Comparison of ENCODE assay signal across 12 cellular contexts in genomic region chr3:43291546-43291945, GRCh38. TPM values are rescaled to one million over a fixed set of nuclear protein-coding genes. Genes with fewer than 3 reads are reported as not detected.
DNase-seq lines count a peak whose midpoint lies in the region; ATAC-seq lines count a peak whose summit lies in the region.
"Had no signal": no experiment of that assay in that cellular context is flagged by ENCODE, and none has a peak within 500 bp of the region (broad histone marks: within the 10 kb centered on the region; RNA-seq: fewer than 3 reads in every experiment).

No MANE protein-coding gene starts in this region.

- no peak overlapping the region for H2BK12ac ChIP-seq in mesenchymal stem cell (ENCODE audit: low read length in 2 of 2)

- no peak overlapping the region for H3K27ac ChIP-seq in mesenchymal stem cell (ENCODE audit: low read length, poor library complexity, severe bottlenecking)

- no peak overlapping the region for H2AK5ac ChIP-seq in mesenchymal stem cell (ENCODE audit: low read length, severe bottlenecking)

- peaks cover 8% of the 10 kb centered on the region for H3K79me1 ChIP-seq in mesenchymal stem cell (replicated peaks; ENCODE audit: low read length, poor library complexity, severe bottlenecking)

- peak overlapping the region; percentile 95 for H3K27ac Mint-ChIP-seq in stimulated activated naive CD8-positive, alpha-beta T cell treated with anti-CD3 and anti-CD28 coated beads, Interleukin-15, Interleukin-2, amounts not matched to agents 100 ng/mL and 50 ng/mL, for 24 hours
- peak overlapping the region; percentile 90 for H3K27ac Mint-ChIP-seq in activated naive CD8-positive, alpha-beta T cell treated with anti-CD3 and anti-CD28 coated beads for 36 hours

- H3K23ac ChIP-seq in mesenchymal stem cell (ENCODE audit: low read length in 2 of 2): no peak overlapping the region

- 100% methylated on average over 1 of the region's 1 CpG for WGBS in mesenchymal stem cell

- H3K18ac ChIP-seq in mesenchymal stem cell (ENCODE audit: low read depth in 1 of 2, low read length in 2 of 2): no peak overlapping the region

- no peak overlapping the region for H2BK120ac ChIP-seq in mesenchymal stem cell (ENCODE audit: low read depth, low read length)

- H3K4me1 Mint-ChIP-seq in stimulated activated naive CD8-positive, alpha-beta T cell treated with anti-CD3 and anti-CD28 coated beads, Interleukin-15, Interleukin-2, amounts not matched to agents 100 ng/mL and 50 ng/mL, for 24 hours (ENCODE audit: low read depth): peaks cover 87% of the 10 kb centered on the region
- peaks cover 75% of the 10 kb centered on the region for H3K4me1 Mint-ChIP-seq in activated naive CD8-positive, alpha-beta T cell treated with anti-CD3 and anti-CD28 coated beads for 36 hours

- no peak overlapping the region for H4K8ac ChIP-seq in mesenchymal stem cell (ENCODE audit: low read length)

- DNase-seq in stimulated activated naive CD8-positive, alpha-beta T cell treated with anti-CD3 and anti-CD28 coated beads, Interleukin-15, Interleukin-2, amounts not matched to agents 100 U/mL and 50 U/mL, for 24 hours: no peak
- DNase-seq in activated naive CD8-positive, alpha-beta T cell treated with anti-CD3 and anti-CD28 coated beads for 36 hours: no peak
- DNase-seq in mesenchymal stem cell (peak; percentile 8), NCI-H774 (lab: John Stamatoyannopoulos, UW) (no peak)
- no peak for DNase-seq in activated CD4-positive, CD25-positive, alpha-beta regulatory T cell (lab: John Stamatoyannopoulos, UW)
- DNase-seq: glutamatergic neuron, mesendoderm, NCI-H1105, NCI-H82 had no signal

- H3K4me3 ChIP-seq in mesenchymal stem cell (ENCODE audit: insufficient read depth in 1 of 2, low read depth in 1 of 2, low read length in 2 of 2): no peak overlapping the region

- no peak overlapping the region for H2BK5ac ChIP-seq in mesenchymal stem cell (ENCODE audit: low read depth, low read length, poor library complexity, severe bottlenecking)

- H3K4me1 ChIP-seq in mesenchymal stem cell (ENCODE audit: control insufficient read depth, insufficient read depth, low read depth, low read length): peaks cover 8% of the 10 kb centered on the region

- no peak overlapping the region for H2BK15ac ChIP-seq in mesenchymal stem cell (ENCODE audit: low read depth, poor library complexity, severe bottlenecking)

- H3K4me2 ChIP-seq in mesenchymal stem cell (ENCODE audit: low read length, poor library complexity, severe bottlenecking): no peak overlapping the region

- H3K27me3 Mint-ChIP-seq in stimulated activated naive CD8-positive, alpha-beta T cell treated with anti-CD3 and anti-CD28 coated beads, Interleukin-15, Interleukin-2, amounts not matched to agents 100 ng/mL and 50 ng/mL, for 24 hours: no peaks in the 10 kb centered on the region
- no peaks in the 10 kb centered on the region for H3K27me3 Mint-ChIP-seq in activated naive CD8-positive, alpha-beta T cell treated with anti-CD3 and anti-CD28 coated beads for 36 hours

- H3K36me3 ChIP-seq in mesenchymal stem cell (ENCODE audit: control insufficient read depth in 1 of 2, insufficient read depth in 2 of 2, low read depth in 1 of 2, low read length in 2 of 2): peaks cover 0 to 8% of the 10 kb centered on the region in 2 experiments

- H3K14ac ChIP-seq in mesenchymal stem cell (ENCODE audit: low read length in 2 of 2): no peak overlapping the region

- no peak overlapping the region for H3K4ac ChIP-seq in mesenchymal stem cell (ENCODE audit: low read depth in 1 of 2, low read length in 2 of 2)

- H3K27me3 ChIP-seq in mesenchymal stem cell (ENCODE audit: control insufficient read depth in 1 of 2, insufficient read depth in 1 of 2, low read length in 2 of 2): no peaks in the 10 kb centered on the region

- no peak overlapping the region for H2AFZ ChIP-seq in mesenchymal stem cell (ENCODE audit: low read depth, low read length)

- H3K9me3 Mint-ChIP-seq in stimulated activated naive CD8-positive, alpha-beta T cell treated with anti-CD3 and anti-CD28 coated beads, Interleukin-15, Interleukin-2, amounts not matched to agents 100 ng/mL and 50 ng/mL, for 24 hours: no peaks in the 10 kb centered on the region
- H3K9me3 Mint-ChIP-seq in activated naive CD8-positive, alpha-beta T cell treated with anti-CD3 and anti-CD28 coated beads for 36 hours: no peaks in the 10 kb centered on the region

- H3K9me3 ChIP-seq in mesenchymal stem cell (ENCODE audit: control insufficient read depth, low read length): no peaks in the 10 kb centered on the region

- peaks cover 17% of the 10 kb centered on the region for H3K36me3 Mint-ChIP-seq in stimulated activated naive CD8-positive, alpha-beta T cell treated with anti-CD3 and anti-CD28 coated beads, Interleukin-15, Interleukin-2, amounts not matched to agents 100 ng/mL and 50 ng/mL, for 24 hours (ENCODE audit: low read depth)
- peaks cover 22% of the 10 kb centered on the region for H3K36me3 Mint-ChIP-seq in activated naive CD8-positive, alpha-beta T cell treated with anti-CD3 and anti-CD28 coated beads for 36 hours

- peak overlapping the region; percentile 87 for H3K4me3 Mint-ChIP-seq in stimulated activated naive CD8-positive, alpha-beta T cell treated with anti-CD3 and anti-CD28 coated beads, Interleukin-15, Interleukin-2, amounts not matched to agents 100 ng/mL and 50 ng/mL, for 24 hours
- H3K4me3 Mint-ChIP-seq in activated naive CD8-positive, alpha-beta T cell treated with anti-CD3 and anti-CD28 coated beads for 36 hours: peak overlapping the region; percentile 88

- H3K9ac ChIP-seq in mesenchymal stem cell (ENCODE audit: low read length): no peak overlapping the region

- no peak overlapping the region for H4K91ac ChIP-seq in mesenchymal stem cell (ENCODE audit: low read length)

- no peak for ATAC-seq in stimulated activated naive CD8-positive, alpha-beta T cell treated with anti-CD3 and anti-CD28 coated beads, Interleukin-15, Interleukin-2, amounts not matched to agents 100 U/mL and 50 U/mL, for 24 hours
- no peak for ATAC-seq in GM21515 (IDR thresholded peaks at IDR 0.05; ENCODE audit: unreplicated experiment)
- no peak for ATAC-seq in GM21529 (IDR thresholded peaks at IDR 0.05; ENCODE audit: unreplicated experiment)

RNA-seq across cellular contexts. Expression of gene SNRK, which starts 5.2 kb away (rescaled TPM):
- 10 to 100 TPM; 26.8 to 29.3 TPM for total RNA-seq in activated naive CD8-positive, alpha-beta T cell treated with anti-CD3 and anti-CD28 coated beads for 36 hours
- polyA plus RNA-seq in mesenchymal stem cell (2013, experiment 1 of 2): 13.9 TPM
- 13.7 TPM for polyA plus RNA-seq in mesenchymal stem cell (2013, experiment 2 of 2)
